ENCODE assay signal across 2 cellular contexts in genomic region chr5:116004248-116004647, GRCh38.
A peak's percentile ranks its signal among the peaks of the same experiment; 100 is the strongest.
TF ChIP-seq lines count a peak whose summit lies in the region.

No MANE protein-coding gene starts in this region.

TF ChIP-seq in K562, 482 proteins besides CTCF, POLR2A, EP300 and RAD21:
- TF ChIP-seq BRD9 (IDR thresholded peaks at IDR 0.05; ENCODE audit: low read depth, partially characterized antibody) (peak; percentile 75), HDGF (IDR thresholded peaks at IDR 0.05) (no peak), ELF4 (CRISPR knock-in tag; IDR thresholded peaks at IDR 0.05) (no peak), TAF15 (IDR thresholded peaks at IDR 0.05; ENCODE audit: low read depth, low read length) (no peak)
TF ChIP-seq in K562: peak in this region for 1.

TF ChIP-seq in endothelial cell of umbilical vein, 7 proteins besides CTCF, POLR2A, EP300 and RAD21:
- TF ChIP-seq POLR2AphosphoS5 (IDR thresholded peaks at IDR 0.05; ENCODE audit: insufficient read depth, low read depth, low read length) (no peak), JUN (IDR thresholded peaks at IDR 0.05; ENCODE audit: borderline replicate concordance, insufficient read depth, insufficient read length, low read depth) (no peak), GATA2 (IDR thresholded peaks at IDR 0.05; ENCODE audit: insufficient read depth, insufficient read length, low read depth, low read length) (no peak), FOS (IDR thresholded peaks at IDR 0.05; ENCODE audit: borderline replicate concordance, insufficient read depth, low read length) (no peak), MAX (IDR thresholded peaks at IDR 0.05; ENCODE audit: insufficient read depth, insufficient read length) (no peak), MYC (IDR thresholded peaks at IDR 0.05; ENCODE audit: low read depth, low read length) (no peak), EZH2 (IDR thresholded peaks at IDR 0.05; ENCODE audit: borderline replicate concordance, low read depth, low read length, severe bottlenecking) (no peak)
